In genomic region chr10:24821986-24822385, GRCh38 we compare ENCODE assay signal across 14 cellular contexts.
A peak's percentile ranks its signal among the peaks of the same experiment; 100 is the strongest.
DNase-seq lines count a peak whose midpoint lies in the region; ATAC-seq and TF ChIP-seq lines count a peak whose summit lies in the region.
"Had no signal": no experiment of that assay in that cellular context is flagged by ENCODE, and none has a peak within 500 bp of the region (broad histone marks: within the 10 kb centered on the region; RNA-seq: fewer than 3 reads in every experiment).

No MANE protein-coding gene starts in this region.

- peak overlapping the region; percentile 5 for H3K27ac Mint-ChIP-seq in MCF 10A (ENCODE audit: low read depth, unreplicated experiment)
- H3K27ac Mint-ChIP-seq in stimulated activated naive CD8-positive, alpha-beta T cell treated with anti-CD3 and anti-CD28 coated beads, Interleukin-15, amount 100 ng/mL, for 72 hours = no peak overlapping the region
- H3K27ac Mint-ChIP-seq: H9 had no signal

- TF ChIP-seq EP300 in transverse colon (IDR thresholded peaks at IDR 0.05; ENCODE audit: low read depth) = no peak

- no peak overlapping the region for H3K27ac ChIP-seq in breast epithelium
- H3K27ac ChIP-seq in testis = no peak overlapping the region
- H3K27ac ChIP-seq in transverse colon = no peak overlapping the region
- H3K27ac ChIP-seq: ascending aorta, C4-2B had no signal

- ATAC-seq in stimulated activated naive CD8-positive, alpha-beta T cell treated with anti-CD3 and anti-CD28 coated beads, Interleukin-15, amount 100 ng/mL, for 72 hours = peak; percentile 52

- TF ChIP-seq POLR2A in breast epithelium (IDR thresholded peaks at IDR 0.05) (no peak), testis (IDR thresholded peaks at IDR 0.05) (no peak), transverse colon (IDR thresholded peaks at IDR 0.05) (no peak)

- CTCF ChIA-PET in MCF 10A (lab: Yijun Ruan, JAX) = interaction anchor here (2.1 kb wide), 1 partner anchor 27 kb away, joined by 7 read pairs; no protein-coding TSS in a partner anchor

- H3K36me3 ChIP-seq in breast epithelium (no peaks in the 10 kb centered on the region), testis (ENCODE audit: low read depth, missing control alignments) (no peaks in the 10 kb centered on the region), transverse colon (no peaks in the 10 kb centered on the region)
- H3K36me3 ChIP-seq: ascending aorta, MG63 had no signal

- H3K4me3 Mint-ChIP-seq in MCF 10A (ENCODE audit: unreplicated experiment) = no peak overlapping the region
- H3K4me3 Mint-ChIP-seq in stimulated activated naive CD8-positive, alpha-beta T cell treated with anti-CD3 and anti-CD28 coated beads, Interleukin-15, amount 100 ng/mL, for 72 hours = no peak overlapping the region
- H3K4me3 Mint-ChIP-seq: H9 had no signal

- POLR2A ChIA-PET in MCF 10A (lab: Yijun Ruan, JAX) = interaction anchor here (0.9 kb wide), 1 partner anchor 37 kb away, joined by 3 read pairs; no protein-coding TSS in a partner anchor

- no peaks in the 10 kb centered on the region for H3K9me3 Mint-ChIP-seq in MCF 10A (ENCODE audit: unreplicated experiment)
- no peaks in the 10 kb centered on the region for H3K9me3 Mint-ChIP-seq in stimulated activated naive CD8-positive, alpha-beta T cell treated with anti-CD3 and anti-CD28 coated beads, Interleukin-15, amount 100 ng/mL, for 72 hours
- H3K9me3 Mint-ChIP-seq: H9 had no signal

- no peaks in the 10 kb centered on the region for H3K27me3 Mint-ChIP-seq in MCF 10A (ENCODE audit: insufficient read depth, unreplicated experiment)
- H3K27me3 Mint-ChIP-seq in stimulated activated naive CD8-positive, alpha-beta T cell treated with anti-CD3 and anti-CD28 coated beads, Interleukin-15, amount 100 ng/mL, for 72 hours = no peaks in the 10 kb centered on the region

- DNase-seq in MCF 10A (ENCODE audit: unreplicated experiment) (peak; percentile 28), breast epithelium (ENCODE audit: low spot score in 2 of 2) (no peak), RKO (ENCODE audit: low spot score) (peak; percentile 45), fibroblast of the aortic adventitia (ENCODE audit: low read depth) (peak; percentile 18), testis (no peak), NCI-H226 (no peak), transverse colon (no peak)
- no peak for DNase-seq in stimulated activated naive CD8-positive, alpha-beta T cell treated with anti-CD3 and anti-CD28 coated beads, Interleukin-15, amount 100 ng/mL, for 72 hours
- DNase-seq: activated CD4-positive, alpha-beta T cell treated with anti-CD3 and anti-CD28 coated beads, Interleukin-2, amount 50 U/mL, for 4 hours; H9; MG63; NCI-H345 had no signal

- H3K4me1 ChIP-seq in breast epithelium (no peaks in the 10 kb centered on the region), testis (no peaks in the 10 kb centered on the region), transverse colon (peaks cover 0 to 6% (median 0%) of the 10 kb centered on the region in 4 donors)
- H3K4me1 ChIP-seq: ascending aorta had no signal

- H3K27me3 ChIP-seq in breast epithelium (no peaks in the 10 kb centered on the region), testis (no peaks in the 10 kb centered on the region), transverse colon (no peaks in the 10 kb centered on the region)
- H3K27me3 ChIP-seq: ascending aorta, MG63 had no signal

- intact Hi-C loops in MCF 10A (cut with micrococcal nuclease) (loop anchor here (5.0 kb wide), 1 partner anchor 100 kb away; the partner anchor contains the start of gene ARHGAP21), breast epithelium (cut with DNase I; ENCODE audit: low total_unique reads) (no loop called here), testis (cut with DNase I; ENCODE audit: low total_unique reads) (no loop called here), transverse colon (cut with DNase I; ENCODE audit: low total_unique reads) (no loop called here)

- no peak for TF ChIP-seq CTCF in MCF 10A (IDR thresholded peaks at IDR 0.05; ENCODE audit: unreplicated experiment)
- no peak for TF ChIP-seq CTCF in breast epithelium (IDR thresholded peaks at IDR 0.05)
- TF ChIP-seq CTCF in fibroblast of the aortic adventitia (IDR thresholded peaks at IDR 0.05; ENCODE audit: insufficient read depth, low read length) = no peak
- TF ChIP-seq CTCF in testis (IDR thresholded peaks at IDR 0.05) = no peak
- no peak for TF ChIP-seq CTCF in transverse colon (IDR thresholded peaks at IDR 0.05)

- H3K4me1 Mint-ChIP-seq in MCF 10A (ENCODE audit: insufficient read depth, unreplicated experiment) = peaks cover 47% of the 10 kb centered on the region
- H3K4me1 Mint-ChIP-seq in stimulated activated naive CD8-positive, alpha-beta T cell treated with anti-CD3 and anti-CD28 coated beads, Interleukin-15, amount 100 ng/mL, for 72 hours = peaks cover 49% of the 10 kb centered on the region
- H3K4me1 Mint-ChIP-seq: H9 had no signal

- H3K9me3 ChIP-seq in breast epithelium (no peaks in the 10 kb centered on the region), testis (no peaks in the 10 kb centered on the region), transverse colon (no peaks in the 10 kb centered on the region)
- H3K9me3 ChIP-seq: ascending aorta, MG63 had no signal

- peaks cover 6% of the 10 kb centered on the region for H3K36me3 Mint-ChIP-seq in MCF 10A (ENCODE audit: insufficient read depth, unreplicated experiment)

- in situ Hi-C loops in transverse colon (cut with MboI; ENCODE audit: low pct_ligation_motif_present in 1 of 4, low pct_unique_long_range_greater_than_20kb in 1 of 4, low sequenced_read_pairs in 3 of 4) = no loop called here

- no TSS peak for BruUV-seq in MCF 10A (replicated peaks; lab: Mats Ljungman, UMichigan)

- no peak overlapping the region for H3K4me3 ChIP-seq in breast epithelium
- H3K4me3 ChIP-seq in fibroblast of the aortic adventitia (ENCODE audit: low read depth, low read length) = no peak overlapping the region
- H3K4me3 ChIP-seq in testis = no peak overlapping the region
- no peak overlapping the region for H3K4me3 ChIP-seq in transverse colon
- H3K4me3 ChIP-seq: ascending aorta, MG63 had no signal

- WGBS in testis, 2 donors = 82 to 93% methylated on average over 3 of the region's 3 CpGs
- 88 to 93% methylated on average over 3 of the region's 3 CpGs for WGBS in transverse colon (ENCODE audit: low coverage in 1 of 2), 2 donors

Comparison
In these comparisons a context has a peak if more than half of its experiments do, and no peak if none do; other contexts are left out.
1. DNase-seq: peak in MCF 10A (single experiment), RKO (single experiment) and fibroblast of the aortic adventitia (single experiment); none in breast epithelium (0 of 2), stimulated activated naive CD8-positive, alpha-beta T cell treated with anti-CD3 and anti-CD28 coated beads, Interleukin-15, amount 100 ng/mL, for 72 hours (0 of 2), testis (single experiment), NCI-H226 (single experiment) and transverse colon (single experiment).